14 cellular contexts compared by ENCODE assay signal in the genomic region with DNA sequence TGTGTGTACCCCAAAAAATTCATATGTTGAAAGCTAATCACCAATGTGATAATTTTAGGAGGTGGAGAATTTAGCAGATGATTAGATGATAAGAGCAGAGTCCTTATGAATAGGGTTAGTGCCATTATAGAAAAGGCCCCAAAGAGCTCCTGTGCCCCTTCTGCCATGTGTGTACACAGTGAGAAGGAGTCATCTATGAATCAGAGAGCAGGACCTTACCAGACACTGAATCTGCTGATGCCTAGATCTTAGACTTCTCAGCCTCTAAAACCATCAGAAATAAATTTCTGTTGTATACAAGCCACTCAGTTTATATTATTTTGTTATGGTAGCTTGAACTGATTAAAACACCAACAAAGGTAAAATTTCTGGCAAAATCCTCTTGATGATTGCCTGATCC.
DNase-seq lines count a peak whose midpoint lies in the region; TF ChIP-seq lines count a peak whose summit lies in the region.
"Had no signal": no experiment of that assay in that cellular context is flagged by ENCODE, and none has a peak within 500 bp of the region (broad histone marks: within the 10 kb centered on the region; RNA-seq: fewer than 3 reads in every experiment).

No MANE protein-coding gene starts in this region.

- intact Hi-C loops in mammary epithelial cell (cut with micrococcal nuclease) = no loop called here

- H3K4me3 ChIP-seq in fibroblast of mammary gland (ENCODE audit: control insufficient read depth, low read depth, low read length) (no peak overlapping the region), smooth muscle cell (no peak overlapping the region), mammary epithelial cell (replicated peaks in 1 of 3; ENCODE audit: insufficient read depth in 1 of 3, low read depth in 2 of 3, low read length in 3 of 3) (no peak overlapping the region)

- H3K9ac ChIP-seq in smooth muscle cell (ENCODE audit: low read depth) (peak overlapping the region; percentile 67), mammary epithelial cell (ENCODE audit: insufficient read depth, low read length) (no peak overlapping the region)

- H3K27ac ChIP-seq in smooth muscle cell (ENCODE audit: low read depth) (peak overlapping the region; percentile 95), mammary epithelial cell (ENCODE audit: insufficient read depth, low read depth, low read length) (no peak overlapping the region)

- dilution Hi-C loops in mammary epithelial cell (cut with HindIII; ENCODE audit: low sequenced_read_pairs) = no loop called here

- H3K36me3 ChIP-seq in smooth muscle cell (ENCODE audit: low read depth) (no peaks in the 10 kb centered on the region), mammary epithelial cell (ENCODE audit: insufficient read depth, low read length) (no peaks in the 10 kb centered on the region)

- H3K4me1 ChIP-seq in smooth muscle cell (ENCODE audit: low read depth) (peaks cover 13% of the 10 kb centered on the region), mammary epithelial cell (ENCODE audit: insufficient read depth, low read length) (no peaks in the 10 kb centered on the region)

- CTCF ChIA-PET in mammary epithelial cell (lab: Charles Lee; ENCODE audit: low non-redundant PET) = no interaction called here

- H3K4me2 ChIP-seq in smooth muscle cell (peak overlapping the region; percentile 63), mammary epithelial cell (ENCODE audit: insufficient read depth, low read depth, low read length) (no peak overlapping the region)

- DNase-seq in EL (peak; percentile 9), M059J (ENCODE audit: low read depth) (peak; percentile 30), fibroblast of mammary gland (ENCODE audit: low read depth) (peak; percentile 19), smooth muscle cell (lab: John Stamatoyannopoulos, UW; ENCODE audit: unreplicated experiment) (no peak), GM19240 (ENCODE audit: insufficient read length, low spot score) (no peak), mammary epithelial cell (no peak), LoVo (ENCODE audit: low spot score) (no peak)
- DNase-seq: Calu3; CD4-positive, alpha-beta memory T cell; DMS53; NCI-H1417; NCI-H1930; NCI-H446 treated with DMSO at 0.1 percent for 48 hours; NCI-H748 treated with DMSO at 0.1 percent for 48 hours had no signal

- peaks cover 16% of the 10 kb centered on the region for H3F3A ChIP-seq in smooth muscle cell (ENCODE audit: low read depth)

- H3K9me3 ChIP-seq in smooth muscle cell (replicated peaks; ENCODE audit: low read depth) (no peaks in the 10 kb centered on the region), mammary epithelial cell (replicated peaks; ENCODE audit: insufficient read depth, low read length) (no peaks in the 10 kb centered on the region)

- TF ChIP-seq CTCF in fibroblast of mammary gland (conservative IDR thresholded peaks at IDR 0.05; ENCODE audit: control insufficient read depth, insufficient read depth, low read depth, low read length) (no peak), smooth muscle cell (IDR thresholded peaks at IDR 0.05; ENCODE audit: borderline replicate concordance, insufficient read depth, poor library complexity, severe bottlenecking) (no peak), mammary epithelial cell (conservative IDR thresholded peaks at IDR 0.05 in 1 of 2, IDR thresholded peaks at IDR 0.05 in 1 of 2; ENCODE audit: extremely low read depth in 1 of 2, insufficient read depth in 1 of 2, low read depth in 1 of 2, low read length in 2 of 2) (no peak)

- H3K79me2 ChIP-seq in smooth muscle cell (ENCODE audit: low read depth) = no peaks in the 10 kb centered on the region
- H3K79me2 ChIP-seq in mammary epithelial cell (ENCODE audit: insufficient read depth, low read length) = no peaks in the 10 kb centered on the region

- in situ Hi-C loops in mammary epithelial cell (cut with MboI; ENCODE audit: low sequenced_read_pairs in 2 of 2) = no loop called here

- no TSS peak for BruUV-seq in mammary epithelial cell (replicated peaks; lab: Mats Ljungman, UMichigan)

- no peaks in the 10 kb centered on the region for H4K20me1 ChIP-seq in smooth muscle cell (ENCODE audit: low read depth)
- no peaks in the 10 kb centered on the region for H4K20me1 ChIP-seq in mammary epithelial cell (ENCODE audit: insufficient read depth, low read length)

- H3K27me3 ChIP-seq in smooth muscle cell (ENCODE audit: low read depth) (no peaks in the 10 kb centered on the region), mammary epithelial cell (ENCODE audit: insufficient read depth, low read length) (no peaks in the 10 kb centered on the region)

- H2AFZ ChIP-seq in smooth muscle cell (ENCODE audit: low read depth) = peak overlapping the region; percentile 23
- no peak overlapping the region for H2AFZ ChIP-seq in mammary epithelial cell (ENCODE audit: low read depth, low read length)

Comparison
In these comparisons a context has a peak if more than half of its experiments do, and no peak if none do; other contexts are left out.
1. DNase-seq: peak in EL (single experiment), M059J (single experiment) and fibroblast of mammary gland (single experiment); none in smooth muscle cell (single experiment), GM19240 (single experiment), mammary epithelial cell (single experiment) and LoVo (single experiment).